Comparison of ENCODE assay signal across 15 cellular contexts in genomic region chr6:38861957-38862401, GRCh38.
"Had no signal": no experiment of that assay in that cellular context is flagged by ENCODE, and none has a peak within 500 bp of the region (broad histone marks: within the 10 kb centered on the region; RNA-seq: fewer than 3 reads in every experiment).

No MANE protein-coding gene starts in this region.

- H3K4me1 ChIP-seq: parathyroid adenoma, uterus had no signal

- ATAC-seq: mucosa of descending colon; naive thymus-derived CD4-positive, alpha-beta T cell; stimulated activated memory B cell treated with anti-CD40 and anti-IgM and Interleukin-4, amounts not matched to agents 10 μg/mL and 1 μg/mL and 100 μg/mL, for 72 hours had no signal

- H3K9ac ChIP-seq: parathyroid adenoma had no signal

- H3K27me3 Mint-ChIP-seq: stimulated activated memory B cell treated with anti-CD40 and anti-IgM and Interleukin-4, amounts not matched to agents 10 μg/mL and 1 μg/mL and 100 μg/mL, for 72 hours had no signal

- H3K4me3 Mint-ChIP-seq: activated CD4-positive, alpha-beta T cell treated with anti-CD3 and anti-CD28 coated beads, Interleukin-2, amount 10 ng/mL, durations not matched to agents 7 days and 5 days; activated T-helper 1 cell treated with anti-CD3 and anti-CD28 coated beads, Interleukin-12 subunit alpha, Interleukin-12 subunit beta, Interleukin-2, Interleukin-4 antibody, amounts not matched to agents 30 ng/mL and 10 ng/mL and 1 ng/mL, durations not matched to agents 14 hours and 24 hours and 36 hours; memory B cell; naive thymus-derived CD4-positive, alpha-beta T cell; stimulated activated memory B cell treated with anti-CD40 and anti-IgM and Interleukin-4, amounts not matched to agents 10 μg/mL and 1 μg/mL and 100 μg/mL, for 72 hours; T-helper 2 cell treated with Interferon-gamma antibody and Interleukin-4, amounts not matched to agents 5 μg/mL and 100 μg/mL, for 36 hours had no signal

- H3K27ac Mint-ChIP-seq: activated CD4-positive, alpha-beta T cell treated with anti-CD3 and anti-CD28 coated beads, Interleukin-2, amount 10 ng/mL, durations not matched to agents 7 days and 5 days; activated T-helper 1 cell treated with anti-CD3 and anti-CD28 coated beads, Interleukin-12 subunit alpha, Interleukin-12 subunit beta, Interleukin-2, Interleukin-4 antibody, amounts not matched to agents 30 ng/mL and 10 ng/mL and 1 ng/mL, durations not matched to agents 14 hours and 24 hours and 36 hours; memory B cell; naive thymus-derived CD4-positive, alpha-beta T cell; stimulated activated memory B cell treated with anti-CD40 and anti-IgM and Interleukin-4, amounts not matched to agents 10 μg/mL and 1 μg/mL and 100 μg/mL, for 72 hours; T-helper 2 cell treated with Interferon-gamma antibody and Interleukin-4, amounts not matched to agents 5 μg/mL and 100 μg/mL, for 36 hours had no signal

- H3K9me3 Mint-ChIP-seq: activated CD4-positive, alpha-beta T cell treated with anti-CD3 and anti-CD28 coated beads, Interleukin-2, amount 10 ng/mL, durations not matched to agents 7 days and 5 days; activated T-helper 1 cell treated with anti-CD3 and anti-CD28 coated beads, Interleukin-12 subunit alpha, Interleukin-12 subunit beta, Interleukin-2, Interleukin-4 antibody, amounts not matched to agents 30 ng/mL and 10 ng/mL and 1 ng/mL, durations not matched to agents 14 hours and 24 hours and 36 hours; naive thymus-derived CD4-positive, alpha-beta T cell; stimulated activated memory B cell treated with anti-CD40 and anti-IgM and Interleukin-4, amounts not matched to agents 10 μg/mL and 1 μg/mL and 100 μg/mL, for 72 hours; T-helper 2 cell treated with Interferon-gamma antibody and Interleukin-4, amounts not matched to agents 5 μg/mL and 100 μg/mL, for 36 hours had no signal

- H3K36me3 Mint-ChIP-seq: memory B cell; naive thymus-derived CD4-positive, alpha-beta T cell had no signal

- H3K36me3 ChIP-seq: brain microvascular endothelial cell, neutrophil, uterus had no signal

- H3K79me2 ChIP-seq: parathyroid adenoma had no signal

- H3K27ac ChIP-seq: brain microvascular endothelial cell, neutrophil, parathyroid adenoma, uterus had no signal

- H3K9me3 ChIP-seq: mucosa of descending colon, neutrophil, uterus had no signal

- H3K4me1 Mint-ChIP-seq: activated CD4-positive, alpha-beta T cell treated with anti-CD3 and anti-CD28 coated beads, Interleukin-2, amount 10 ng/mL, durations not matched to agents 7 days and 5 days; memory B cell; naive thymus-derived CD4-positive, alpha-beta T cell; stimulated activated memory B cell treated with anti-CD40 and anti-IgM and Interleukin-4, amounts not matched to agents 10 μg/mL and 1 μg/mL and 100 μg/mL, for 72 hours had no signal

- H3K4me3 ChIP-seq: mucosa of descending colon, uterus had no signal

- DNase-seq: activated CD4-positive, alpha-beta T cell treated with anti-CD3 and anti-CD28 coated beads, Interleukin-2, amount 10 ng/mL, durations not matched to agents 7 days and 5 days; activated naive CD4-positive, alpha-beta T cell; anterior cingulate cortex; brain microvascular endothelial cell; effector CD8-positive, alpha-beta T cell; head of caudate nucleus; mucosa of descending colon; naive thymus-derived CD4-positive, alpha-beta T cell; uterus had no signal

- H3K27me3 ChIP-seq: brain microvascular endothelial cell, uterus had no signal

- H2AFZ ChIP-seq: parathyroid adenoma had no signal
